2 cellular contexts compared by ENCODE assay signal in genomic region chr3:44941-45340, GRCh38.
A peak's percentile ranks its signal among the peaks of the same experiment; 100 is the strongest.
TF ChIP-seq lines count a peak whose summit lies in the region.

No MANE protein-coding gene starts in this region.

TF ChIP-seq in K562, 482 proteins besides CTCF, POLR2A, EP300 and RAD21 (continued from another document):
- peak; percentile 47; the same call in 1 of the 2 replicates for TF ChIP-seq ZNF316 (IDR thresholded peaks at IDR 0.05)

TF ChIP-seq in HepG2, 621 proteins besides CTCF, POLR2A, EP300 and RAD21 (continued from another document):
- TF ChIP-seq ARID5B (CRISPR knock-in tag; IDR thresholded peaks at IDR 0.05) (peak; percentile 46), GATAD2A (CRISPR knock-in tag; IDR thresholded peaks at IDR 0.05) (0 out of 2 replicates have a peak, but pooled peaks have one; percentile 9), MAFF (IDR thresholded peaks at IDR 0.05; ENCODE audit: low read depth, low read length) (peak; percentile 93)
